ENCODE assay signal across 35 cellular contexts in genomic region chr1:167000546-167000945, GRCh38. TPM values are rescaled to one million over a fixed set of nuclear protein-coding genes. Genes with fewer than 3 reads are reported as not detected.
"Had no signal": no experiment of that assay in that cellular context is flagged by ENCODE, and none has a peak within 500 bp of the region (broad histone marks: within the 10 kb centered on the region; RNA-seq: fewer than 3 reads in every experiment).

No MANE protein-coding gene starts in this region.

- H3K9me2 ChIP-seq: SK-N-SH had no signal

- DNase-seq: Karpas-422, KG1, NCI-H1048, NCI-H1092 treated with DMSO at 0.1 percent for 48 hours, NCI-H1105 treated with DMSO at 0.1 percent for 48 hours, NCI-H1417, NCI-H1436, NCI-H146, NCI-H1694, NCI-H187, NCI-H1930, NCI-H2029 treated with DMSO at 0.1 percent for 48 hours, NCI-H2081 treated with DMSO at 0.1 percent for 48 hours, NCI-H2107, NCI-H2171, NCI-H226, NCI-H446 treated with DMSO at 0.1 percent for 48 hours, NCI-H510A, NCI-H524, NCI-H526, NCI-H69, NCI-H748 treated with DMSO at 0.1 percent for 48 hours, NCI-H82, PC-9, SHP77, SIG-M5, SJCRH30, SK-N-SH, SW 1271 had no signal

- H3K9ac ChIP-seq: SK-N-SH had no signal

- H3K4me2 ChIP-seq: PC-9, SK-N-SH had no signal

- H3K36me3 ChIP-seq: SJCRH30 had no signal

- FAIRE-seq: RCC 7860 had no signal

- H2AFZ ChIP-seq: PC-9 had no signal

- H3K27ac ChIP-seq: PC-9, RWPE1, SJCRH30 had no signal

- H3K4me3 ChIP-seq: PC-9, SJCRH30 had no signal

- H3K4me1 ChIP-seq: SJCRH30 had no signal

- H3K9me3 ChIP-seq: SJCRH30, SK-N-SH had no signal

RNA-seq across cellular contexts. Expression of gene MAEL, which starts 11.5 kb away (rescaled TPM):
- total RNA-seq: LHCN-M2, MCF 10A, OCI-LY7, PC-9, SJCRH30, SK-MEL-5 had no signal

RNA-seq across cellular contexts. Expression of gene ILDR2, which starts 25.2 kb away (rescaled TPM):
- total RNA-seq: PC-9 had no signal
